In genomic region chr12:1605129-1606020, GRCh38 we compare ENCODE assay signal across 9 cellular contexts. TPM values are rescaled to one million over a fixed set of nuclear protein-coding genes. Genes with fewer than 3 reads are reported as not detected.
DNase-seq lines count a peak whose midpoint lies in the region; ATAC-seq, FAIRE-seq and TF ChIP-seq lines count a peak whose summit lies in the region.
"Had no signal": no experiment of that assay in that cellular context is flagged by ENCODE, and none has a peak within 500 bp of the region (broad histone marks: within the 10 kb centered on the region; RNA-seq: fewer than 3 reads in every experiment).

No MANE protein-coding gene starts in this region.

- H3K9me3 ChIP-seq in CD4-positive, CD25-positive, alpha-beta regulatory T cell (ENCODE audit: control insufficient read depth in 2 of 2, low read length in 2 of 2) = no peaks in the 10 kb centered on the region

- peak; percentile 40 to 82 (median 72) for DNase-seq in CD4-positive, CD25-positive, alpha-beta regulatory T cell
- DNase-seq in RCC 7860 (ENCODE audit: low spot score) (peak; percentile 60), fibroblast of villous mesenchyme (ENCODE audit: low read depth) (peak; percentile 87), natural killer cell (peak; percentile 45)
- DNase-seq in activated gamma-delta T cell treated with anti-CD3 and anti-CD28 coated beads, Interleukin-2, amount 50 U/mL, for 16 hours (ENCODE audit: low read depth) = peak; percentile 30

- H3K4me3 Mint-ChIP-seq in CD4-positive, CD25-positive, alpha-beta regulatory T cell = peak overlapping the region; percentile 49 to 91 (median 76)
- peak overlapping the region; percentile 94 for H3K4me3 Mint-ChIP-seq in natural killer cell

- H3K4me1 Mint-ChIP-seq in CD4-positive, CD25-positive, alpha-beta regulatory T cell = peaks cover 16 to 40% (median 18%) of the 10 kb centered on the region in 4 donors
- H3K4me1 Mint-ChIP-seq in natural killer cell = peaks cover 21 to 32% of the 10 kb centered on the region in 2 donors

- peak; percentile 70 to 71 for ATAC-seq in CD4-positive, CD25-positive, alpha-beta regulatory T cell (ENCODE audit: low read depth in 2 of 2)
- ATAC-seq in GM19455 (IDR thresholded peaks at IDR 0.05; ENCODE audit: unreplicated experiment) (peak; percentile 47), natural killer cell (peak; percentile 69 to 78 (median 76))

- H3K4me1 ChIP-seq in CD4-positive, CD25-positive, alpha-beta regulatory T cell (ENCODE audit: control insufficient read depth, insufficient read depth, low read length, poor library complexity, severe bottlenecking) = peaks cover 23% of the 10 kb centered on the region
- H3K4me1 ChIP-seq in urinary bladder (ENCODE audit: insufficient read depth) = no peaks in the 10 kb centered on the region

- H3K9me3 Mint-ChIP-seq in CD4-positive, CD25-positive, alpha-beta regulatory T cell = peaks cover 0 to 4% (median 0%) of the 10 kb centered on the region in 7 donors
- no peaks in the 10 kb centered on the region for H3K9me3 Mint-ChIP-seq in natural killer cell

- peak overlapping the region; percentile 51 for H3K4me3 ChIP-seq in CD4-positive, CD25-positive, alpha-beta regulatory T cell (ENCODE audit: low read depth, low read length)
- peak overlapping the region; percentile 36 for H3K4me3 ChIP-seq in fibroblast of villous mesenchyme (ENCODE audit: low read depth, low read length)
- peak overlapping the region; percentile 29 for H3K4me3 ChIP-seq in urinary bladder (ENCODE audit: low read depth, low read length)

- intact Hi-C loops in natural killer cell (cut with micrococcal nuclease) = loop anchor here (1.0 kb wide), 1 partner anchor 487 kb away; no protein-coding TSS in a partner anchor

- TF ChIP-seq EP300 in Ishikawa (IDR thresholded peaks at IDR 0.05; ENCODE audit: borderline replicate concordance) = no peak

- no peaks in the 10 kb centered on the region for H3K36me3 Mint-ChIP-seq in CD4-positive, CD25-positive, alpha-beta regulatory T cell
- H3K36me3 Mint-ChIP-seq in natural killer cell = no peaks in the 10 kb centered on the region

- H3K27ac ChIP-seq in CD4-positive, CD25-positive, alpha-beta regulatory T cell (ENCODE audit: insufficient read depth, low read length, poor library complexity, severe bottlenecking) = no peak overlapping the region
- H3K27ac ChIP-seq in urinary bladder (ENCODE audit: low read depth) = peak overlapping the region; percentile 30

- H3K27ac Mint-ChIP-seq in CD4-positive, CD25-positive, alpha-beta regulatory T cell = peak overlapping the region; percentile 44 to 85 (median 83)
- H3K27ac Mint-ChIP-seq in natural killer cell = peak overlapping the region; percentile 54 to 89

- no peaks in the 10 kb centered on the region for H3K36me3 ChIP-seq in CD4-positive, CD25-positive, alpha-beta regulatory T cell (ENCODE audit: control insufficient read depth, insufficient read depth, low read length)
- H3K36me3 ChIP-seq in urinary bladder (ENCODE audit: insufficient read depth) = no peaks in the 10 kb centered on the region

- TF ChIP-seq CTCF in fibroblast of villous mesenchyme (IDR thresholded peaks at IDR 0.05; ENCODE audit: insufficient read depth, low read depth, low read length) (peak; percentile 72), natural killer cell (IDR thresholded peaks at IDR 0.05) (peak; percentile 70)

- TF ChIP-seq RAD21 in Ishikawa (IDR thresholded peaks at IDR 0.05; ENCODE audit: low read depth) = peak; percentile 93

- peaks cover 12% of the 10 kb centered on the region for H3K27me3 Mint-ChIP-seq in CD4-positive, CD25-positive, alpha-beta regulatory T cell
- peaks cover 6 to 16% of the 10 kb centered on the region in 2 donors for H3K27me3 Mint-ChIP-seq in natural killer cell (ENCODE audit: low read depth in 2 of 2)

- no peak for FAIRE-seq in RCC 7860 (lab: Jason Lieb, UNC)

- under 1% methylated on average over 22 of the region's 22 CpGs for WGBS in urinary bladder

- no peaks in the 10 kb centered on the region for H3K27me3 ChIP-seq in CD4-positive, CD25-positive, alpha-beta regulatory T cell (ENCODE audit: control insufficient read depth, insufficient read depth, low read length)

TF ChIP-seq in Ishikawa, 13 proteins besides CTCF, POLR2A, EP300 and RAD21:
- TF ChIP-seq YY1 (IDR thresholded peaks at IDR 0.05; ENCODE audit: low read depth) = peak; percentile 27; the same call in 1 of the 2 replicates
- peak; percentile 36; the same call in 1 of the 2 replicates for TF ChIP-seq MAX (IDR thresholded peaks at IDR 0.05)
- TF ChIP-seq TEAD4 (IDR thresholded peaks at IDR 0.05) = peak; percentile 79
- TF ChIP-seq NFIC (IDR thresholded peaks at IDR 0.05) = no peak

RNA-seq across cellular contexts. Expression of gene FBXL14, which starts 11.0 kb away (rescaled TPM):
- 26.0 TPM for total RNA-seq in CD4-positive, CD25-positive, alpha-beta regulatory T cell
- polyA plus RNA-seq in CD4-positive, CD25-positive, alpha-beta regulatory T cell = 10 to 100 TPM; 18.5 to 24.3 (median 23.7) TPM
- total RNA-seq in fibroblast of villous mesenchyme (7.4 and 9.5 TPM in 2 replicates), natural killer cell (10 to 100 TPM; 18.7 to 24.9 (median 22.8) TPM), urinary bladder (7.0 TPM)
- polyA plus RNA-seq in urinary bladder = 11.1 TPM

RNA-seq across cellular contexts. Expression of gene WNT5B, which starts 23.7 kb away (rescaled TPM):
- not detected for total RNA-seq in CD4-positive, CD25-positive, alpha-beta regulatory T cell
- not detected for polyA plus RNA-seq in CD4-positive, CD25-positive, alpha-beta regulatory T cell
- 78.2 and 98.2 TPM in 2 replicates for total RNA-seq in fibroblast of villous mesenchyme
- not detected for total RNA-seq in natural killer cell
- total RNA-seq in urinary bladder = 9.8 TPM
- polyA plus RNA-seq in urinary bladder = 25.4 TPM
- total RNA-seq: activated CD8-positive, alpha-beta memory T cell treated with anti-CD3 and anti-CD28 coated beads for 36 hours had no signal

Comparison
In these comparisons a context has a peak if more than half of its experiments do, and no peak if none do; other contexts are left out.
1. DNase-seq: peak in every context shown above with its lines; median percentile 87 in fibroblast of villous mesenchyme; 72 in CD4-positive, CD25-positive, alpha-beta regulatory T cell; 60 in RCC 7860; 45 in natural killer cell; 30 in activated gamma-delta T cell treated with anti-CD3 and anti-CD28 coated beads, Interleukin-2, amount 50 U/mL, for 16 hours.